ENCODE assay signal across 8 cellular contexts in the genomic region with DNA sequence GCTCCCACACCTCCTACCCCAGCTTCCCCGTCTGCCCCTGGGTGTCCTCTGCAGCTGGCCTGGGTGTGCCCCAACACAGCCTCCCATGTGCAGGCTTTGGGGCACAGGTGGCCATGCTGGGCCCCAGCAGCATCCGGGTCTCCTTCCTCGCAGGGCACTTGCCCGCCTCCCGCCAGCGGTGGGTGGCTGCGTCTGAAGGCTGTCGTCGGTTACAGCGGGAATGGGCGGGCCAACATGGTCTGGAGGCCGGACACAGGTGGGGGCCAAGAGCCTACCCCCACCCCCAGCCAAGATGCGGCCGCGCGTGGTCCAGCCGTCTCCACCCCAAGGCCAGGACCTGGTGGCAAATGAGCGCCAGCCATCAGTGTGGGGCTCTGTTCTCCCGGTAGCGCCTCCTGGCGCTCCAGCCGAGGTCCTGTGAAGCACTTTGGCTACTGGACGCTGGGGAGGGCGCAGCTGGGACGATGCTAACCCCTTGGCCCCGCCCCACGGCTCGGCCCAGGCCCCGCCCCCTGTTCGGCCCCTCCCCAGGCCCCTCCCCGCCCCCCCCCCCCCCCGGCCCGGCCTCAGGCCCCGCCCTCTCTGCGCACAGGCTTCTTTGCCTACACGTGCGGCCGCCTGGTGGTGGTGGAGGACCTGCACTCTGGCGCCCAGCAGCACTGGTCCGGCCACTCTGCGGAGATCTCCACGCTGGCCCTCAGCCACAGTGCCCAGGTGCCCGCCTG.
A peak's percentile ranks its signal among the peaks of the same experiment; 100 is the strongest.
DNase-seq lines count a peak whose midpoint lies in the region; ATAC-seq and TF ChIP-seq lines count a peak whose summit lies in the region.

No MANE protein-coding gene starts in this region.

- DNase-seq in NCI-H1930 (lab: John Stamatoyannopoulos, UW) = peak; percentile 78 to 90
- DNase-seq in activated CD4-positive, CD25-positive, alpha-beta regulatory T cell (lab: John Stamatoyannopoulos, UW) = peak; percentile 45 to 66 (median 52)
- peak; percentile 79 for DNase-seq in cerebellar cortex (ENCODE audit: low spot score)
- DNase-seq in kidney glomerular epithelial cell (lab: John Stamatoyannopoulos, UW) = peak; percentile 39
- DNase-seq in stimulated activated CD4-positive, alpha-beta T cell treated with anti-CD3 and anti-CD28 coated beads, Interleukin-15, amount 100 ng/mL, for 24 hours = peak; percentile 82

- H3K27ac ChIP-seq in C4-2B = peak overlapping the region; percentile 90

- TF ChIP-seq CTCF in C4-2B (conservative IDR thresholded peaks at IDR 0.05) = peak; percentile 84

- ATAC-seq in GM21390 (IDR thresholded peaks at IDR 0.05; ENCODE audit: unreplicated experiment) = peak; percentile 46
- no peak for ATAC-seq in HG02623 (IDR thresholded peaks at IDR 0.05; ENCODE audit: unreplicated experiment)
